ENCODE assay signal across 8 cellular contexts in the genomic region with DNA sequence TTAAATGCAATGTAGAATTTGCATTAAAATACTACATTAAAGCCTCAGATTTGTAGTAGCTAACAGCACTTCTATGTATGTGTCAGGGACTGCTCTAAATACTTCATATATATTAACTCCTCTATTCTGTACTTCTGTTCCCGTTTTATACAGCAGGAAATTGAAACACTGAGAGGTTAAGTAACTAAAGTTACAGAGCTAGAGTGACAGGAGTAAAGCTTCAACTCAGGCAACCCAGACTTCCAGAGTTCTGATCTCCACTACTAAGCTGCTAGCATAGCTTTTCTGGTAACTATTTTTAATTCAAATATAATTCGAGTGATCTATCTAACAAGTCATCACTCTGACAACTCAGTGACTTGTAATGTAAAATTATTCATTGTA. TPM values are rescaled to one million over a fixed set of nuclear protein-coding genes. Genes with fewer than 3 reads are reported as not detected.
DNase-seq lines count a peak whose midpoint lies in the region; ATAC-seq and TF ChIP-seq lines count a peak whose summit lies in the region.

No MANE protein-coding gene starts in this region.

- TF ChIP-seq CTCF in cardiac muscle cell (IDR thresholded peaks at IDR 0.05; ENCODE audit: low read depth, low read length): no peak
- no peak for TF ChIP-seq CTCF in RWPE2 (IDR thresholded peaks at IDR 0.05; ENCODE audit: poor library complexity, severe bottlenecking)
- TF ChIP-seq CTCF in fibroblast of pulmonary artery (IDR thresholded peaks at IDR 0.05; ENCODE audit: low read length, missing control alignments): no peak
- TF ChIP-seq CTCF in retinal pigment epithelial cell (conservative IDR thresholded peaks at IDR 0.05; ENCODE audit: low read depth, low read length): no peak
- TF ChIP-seq CTCF in body of pancreas (IDR thresholded peaks at IDR 0.05): no peak

- H3K36me3 ChIP-seq in cardiac muscle cell (no peaks in the 10 kb centered on the region), RWPE2 (ENCODE audit: low read depth) (no peaks in the 10 kb centered on the region), body of pancreas (replicated peaks in 1 of 2; ENCODE audit: insufficient read depth in 1 of 2, low read depth in 2 of 2) (no peaks in the 10 kb centered on the region)

- H3K4me3 ChIP-seq in cardiac muscle cell (peak overlapping the region; percentile 51), RWPE2 (ENCODE audit: severe bottlenecking) (peak overlapping the region; percentile 43), fibroblast of pulmonary artery (replicated peaks; ENCODE audit: low read depth, low read length) (peak overlapping the region; percentile 85), retinal pigment epithelial cell (ENCODE audit: low read length) (peak overlapping the region; percentile 83), body of pancreas (peak overlapping the region in 1 of 2 donors; percentile 14)

- no peaks in the 10 kb centered on the region for H3K9me3 ChIP-seq in cardiac muscle cell (ENCODE audit: low read depth)
- H3K9me3 ChIP-seq in RWPE2 (ENCODE audit: severe bottlenecking): no peaks in the 10 kb centered on the region
- H3K9me3 ChIP-seq in body of pancreas: no peaks in the 10 kb centered on the region

- no peak for TF ChIP-seq POLR2A in body of pancreas (IDR thresholded peaks at IDR 0.05)

- no peaks in the 10 kb centered on the region for H3K4me1 ChIP-seq in cardiac muscle cell (ENCODE audit: low read depth)
- peaks cover 26% of the 10 kb centered on the region for H3K4me1 ChIP-seq in RWPE2 (ENCODE audit: insufficient read depth, poor library complexity, severe bottlenecking)
- H3K4me1 ChIP-seq in body of pancreas: peaks cover 9% of the 10 kb centered on the region

- no peaks in the 10 kb centered on the region for H3K27me3 ChIP-seq in cardiac muscle cell
- H3K27me3 ChIP-seq in RWPE2 (ENCODE audit: insufficient read depth, poor library complexity, severe bottlenecking): no peaks in the 10 kb centered on the region
- no peaks in the 10 kb centered on the region for H3K27me3 ChIP-seq in body of pancreas

- WGBS in body of pancreas, 2 donors: 30 to 37% methylated on average over 2 of the region's 2 CpGs

- no peak for ATAC-seq in Right ventricle myocardium inferior
- ATAC-seq in RWPE2 (ENCODE audit: low read depth): 0 out of 3 replicates have a peak, but pooled peaks have one; percentile 2
- ATAC-seq in body of pancreas: no peak

- H3K27ac ChIP-seq in cardiac muscle cell: no peak overlapping the region
- H3K27ac ChIP-seq in RWPE2 (ENCODE audit: poor library complexity, severe bottlenecking): peak overlapping the region; percentile 5
- H3K27ac ChIP-seq in body of pancreas: peak overlapping the region in 2 of 4 donors; percentile 7 to 46

- DNase-seq in cardiac muscle cell (ENCODE audit: low read depth in 1 of 2, low spot score in 1 of 2) (peak in 1 of 2 donors; percentile 12), Right ventricle myocardium inferior (ENCODE audit: missing footprints) (no peak), RWPE2 (ENCODE audit: low spot score) (no peak), fibroblast of pulmonary artery (ENCODE audit: low read depth) (no peak), retinal pigment epithelial cell (ENCODE audit: low read depth) (no peak), D341Med (ENCODE audit: low spot score) (no peak), body of pancreas (no peak)
- no peak for DNase-seq in stimulated activated CD4-positive, alpha-beta T cell treated with anti-CD3 and anti-CD28 coated beads, Interleukin-12 subunit alpha, Interleukin-12 subunit beta, amount 100 ng/mL, for 4 hours

- intact Hi-C loops in Right ventricle myocardium inferior (cut with DNase I): no loop called here
- intact Hi-C loops in body of pancreas (cut with DNase I): no loop called here

RNA-seq across cellular contexts. Expression of a gene that starts 0.6 kb away (rescaled TPM):
- total RNA-seq in cardiac muscle cell (38.3 and 40.1 TPM in 2 replicates), Right ventricle myocardium inferior (35.6 TPM), body of pancreas (10 to 100 TPM; 27.5 to 75.8 TPM)
- polyA plus RNA-seq in cardiac muscle cell: 12.9 and 22.9 TPM in 2 replicates
